In the genomic region with DNA sequence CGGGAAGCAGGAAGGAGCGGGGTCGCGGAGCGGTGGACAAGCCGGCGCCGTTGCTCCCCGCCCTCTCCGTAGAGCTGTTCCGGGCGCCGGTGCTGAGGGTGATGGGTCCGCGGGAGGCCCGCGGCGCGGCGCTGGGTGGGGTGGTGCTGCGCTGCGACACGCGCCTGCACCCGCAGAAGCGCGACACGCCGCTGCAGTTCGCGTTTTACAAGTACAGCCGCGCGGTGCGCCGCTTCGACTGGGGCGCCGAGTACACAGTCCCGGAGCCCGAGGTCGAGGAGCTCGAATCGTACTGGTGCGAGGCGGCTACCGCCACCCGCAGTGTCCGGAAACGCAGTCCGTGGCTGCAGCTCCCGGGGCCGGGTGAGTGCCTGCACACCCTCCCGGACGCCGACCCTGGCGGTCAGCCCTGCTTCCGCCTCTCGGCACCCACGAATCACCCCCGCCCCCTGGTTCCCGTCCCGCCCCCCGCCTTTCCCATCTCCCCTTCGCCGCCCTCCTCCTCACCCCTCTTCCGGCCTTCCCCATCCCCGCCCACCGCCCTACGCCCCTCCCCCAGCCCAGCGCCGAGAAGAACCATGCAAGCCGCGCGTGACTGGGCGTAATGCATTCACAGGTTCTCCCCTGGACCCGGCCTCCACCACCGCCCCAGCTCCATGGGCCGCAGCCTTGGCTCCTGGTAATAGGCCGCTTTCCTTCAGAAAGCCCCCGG, we compare ENCODE assay signal across 8 cellular contexts. TPM values are rescaled to one million over a fixed set of nuclear protein-coding genes. Genes with fewer than 3 reads are reported as not detected.
DNase-seq lines count a peak whose midpoint lies in the region; ATAC-seq lines count a peak whose summit lies in the region.

No MANE protein-coding gene starts in this region.

- ATAC-seq in HG02884 (IDR thresholded peaks at IDR 0.05; ENCODE audit: unreplicated experiment) (peak; percentile 46), left lobe of liver (peak; percentile 82)

- H3K27me3 Mint-ChIP-seq in activated CD4-positive, alpha-beta T cell treated with anti-CD3 and anti-CD28 coated beads, Interleukin-2, amount 10 ng/mL, durations not matched to agents 24 days and 14 days, result peaks cover 67% of the 10 kb centered on the region

- peaks cover 45% of the 10 kb centered on the region for H3K4me1 Mint-ChIP-seq in activated CD4-positive, alpha-beta T cell treated with anti-CD3 and anti-CD28 coated beads, Interleukin-2, amount 10 ng/mL, durations not matched to agents 24 days and 14 days

- H3K9me3 Mint-ChIP-seq in activated CD4-positive, alpha-beta T cell treated with anti-CD3 and anti-CD28 coated beads, Interleukin-2, amount 10 ng/mL, durations not matched to agents 24 days and 14 days, result no peaks in the 10 kb centered on the region

- intact Hi-C loops in activated CD4-positive, alpha-beta T cell treated with anti-CD3 and anti-CD28 coated beads, Interleukin-2, amount 10 ng/mL, durations not matched to agents 24 days and 14 days (cut with micrococcal nuclease), result loop anchor here (2.0 to 5.0 kb wide), 2 partner anchors 106 to 184 kb away; no protein-coding TSS in a partner anchor

- H3K4me3 Mint-ChIP-seq in activated CD4-positive, alpha-beta T cell treated with anti-CD3 and anti-CD28 coated beads, Interleukin-2, amount 10 ng/mL, durations not matched to agents 24 days and 14 days, result peak overlapping the region; percentile 88

- H3K36me3 Mint-ChIP-seq in activated CD4-positive, alpha-beta T cell treated with anti-CD3 and anti-CD28 coated beads, Interleukin-2, amount 10 ng/mL, durations not matched to agents 24 days and 14 days (ENCODE audit: low read depth), result no peaks in the 10 kb centered on the region

- H3K27ac Mint-ChIP-seq in activated CD4-positive, alpha-beta T cell treated with anti-CD3 and anti-CD28 coated beads, Interleukin-2, amount 10 ng/mL, durations not matched to agents 24 days and 14 days, result peak overlapping the region; percentile 8

- DNase-seq in SKM-1 treated with dmso at 0.1 percent for 144 hours (lab: John Stamatoyannopoulos, UW; ENCODE audit: unreplicated experiment) (peak; percentile 30), SKM-1 (lab: John Stamatoyannopoulos, UW; ENCODE audit: unreplicated experiment) (no peak), NCI-H2196 (lab: John Stamatoyannopoulos, UW; ENCODE audit: unreplicated experiment) (peak; percentile 32), dedifferentiated amniotic fluid mesenchymal stem cell (ENCODE audit: extremely low spot score) (peak; percentile 54), left lobe of liver (ENCODE audit: low spot score) (peak; percentile 79)
- peak; percentile 91 for DNase-seq in activated CD4-positive, alpha-beta T cell treated with anti-CD3 and anti-CD28 coated beads, Interleukin-2, amount 10 ng/mL, durations not matched to agents 24 days and 14 days
- DNase-seq in stimulated activated CD4-positive, alpha-beta T cell treated with anti-CD3 and anti-CD28 coated beads, Interleukin-4, amount 100 ng/mL, for 24 hours, result peak; percentile 61

RNA-seq across cellular contexts. Expression of gene FCRLB, which starts 5.4 kb away (rescaled TPM):
- not detected in 2 replicates for total RNA-seq in activated CD4-positive, alpha-beta T cell treated with anti-CD3 and anti-CD28 coated beads, Interleukin-2, amount 10 ng/mL, durations not matched to agents 24 days and 14 days
- 0.53 TPM for total RNA-seq in left lobe of liver

RNA-seq across cellular contexts. Expression of gene FCRLA, which starts 19.8 kb away (rescaled TPM):
- not detected in 2 replicates for total RNA-seq in activated CD4-positive, alpha-beta T cell treated with anti-CD3 and anti-CD28 coated beads, Interleukin-2, amount 10 ng/mL, durations not matched to agents 24 days and 14 days
- not detected for total RNA-seq in left lobe of liver

RNA-seq across cellular contexts. Expression of gene DUSP12, which starts 22.8 kb away (rescaled TPM):
- total RNA-seq in activated CD4-positive, alpha-beta T cell treated with anti-CD3 and anti-CD28 coated beads, Interleukin-2, amount 10 ng/mL, durations not matched to agents 24 days and 14 days, result 38.2 and 39.7 TPM in 2 replicates
- 4.8 TPM for total RNA-seq in left lobe of liver

RNA-seq across cellular contexts. Expression of gene ATF6, which starts 39.3 kb away (rescaled TPM):
- 23.6 and 27.7 TPM in 2 replicates for total RNA-seq in activated CD4-positive, alpha-beta T cell treated with anti-CD3 and anti-CD28 coated beads, Interleukin-2, amount 10 ng/mL, durations not matched to agents 24 days and 14 days
- total RNA-seq in left lobe of liver, result 14.4 TPM
